ENCODE assay signal across 23 cellular contexts in the genomic region with DNA sequence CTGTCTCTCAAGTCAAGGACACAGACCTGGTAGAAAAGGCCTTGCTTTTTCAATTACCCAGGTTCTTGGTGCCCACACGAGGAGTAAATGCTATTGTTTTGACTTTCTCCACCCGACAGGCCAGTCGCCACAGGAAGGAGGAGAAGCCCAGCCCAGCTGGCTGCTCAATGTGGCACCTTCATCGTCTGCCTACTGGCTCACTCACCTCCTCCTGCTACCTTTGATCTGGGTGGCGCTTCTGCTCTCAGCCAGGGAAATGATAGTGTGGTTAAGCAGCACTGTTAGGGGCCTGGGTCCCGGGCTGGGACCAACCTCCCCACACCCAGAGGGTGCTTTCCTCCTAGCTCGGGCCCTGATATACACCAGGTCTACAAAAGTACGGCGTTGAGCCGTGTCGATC.
DNase-seq lines count a peak whose midpoint lies in the region; ATAC-seq and TF ChIP-seq lines count a peak whose summit lies in the region.
"Had no signal": no experiment of that assay in that cellular context is flagged by ENCODE, and none has a peak within 500 bp of the region (broad histone marks: within the 10 kb centered on the region; RNA-seq: fewer than 3 reads in every experiment).

No MANE protein-coding gene starts in this region.

- no peak overlapping the region for H3K4me3 Mint-ChIP-seq in activated T-cell treated with anti-CD3 and anti-CD28 coated beads, Interleukin-2, amount 50 U/mL, for 24 hours
- no peak overlapping the region for H3K4me3 Mint-ChIP-seq in CD8-positive, alpha-beta memory T cell
- peak overlapping the region in 9 of 10 donors; percentile 69 to 92 (median 74) for H3K4me3 Mint-ChIP-seq in naive thymus-derived CD8-positive, alpha-beta T cell

- ATAC-seq in naive thymus-derived CD8-positive, alpha-beta T cell, result peak; percentile 53 to 58
- ATAC-seq in HG03378 (IDR thresholded peaks at IDR 0.05; ENCODE audit: unreplicated experiment), result no peak
- ATAC-seq: K562, mucosa of descending colon had no signal

- H3K36me3 Mint-ChIP-seq in activated T-cell treated with anti-CD3 and anti-CD28 coated beads, Interleukin-2, amount 50 U/mL, for 24 hours (ENCODE audit: low read depth), result no peaks in the 10 kb centered on the region
- no peaks in the 10 kb centered on the region for H3K36me3 Mint-ChIP-seq in CD8-positive, alpha-beta memory T cell
- H3K36me3 Mint-ChIP-seq in naive thymus-derived CD8-positive, alpha-beta T cell, result no peaks in the 10 kb centered on the region

- POLR2A ChIA-PET in CD8-positive, alpha-beta memory T cell (lab: Charles Lee), result no interaction called here
- POLR2A ChIA-PET in naive thymus-derived CD8-positive, alpha-beta T cell (lab: Charles Lee), result no interaction called here

- H3K9me3 Mint-ChIP-seq in activated T-cell treated with anti-CD3 and anti-CD28 coated beads, Interleukin-2, amount 50 U/mL, for 24 hours, result no peaks in the 10 kb centered on the region
- H3K9me3 Mint-ChIP-seq in CD8-positive, alpha-beta memory T cell, result peaks cover 0 to 6% (median 0%) of the 10 kb centered on the region in 5 donors
- no peaks in the 10 kb centered on the region for H3K9me3 Mint-ChIP-seq in naive thymus-derived CD8-positive, alpha-beta T cell

- no peak overlapping the region for H3K27ac Mint-ChIP-seq in activated T-cell treated with anti-CD3 and anti-CD28 coated beads, Interleukin-2, amount 50 U/mL, for 24 hours
- peak overlapping the region in 1 of 8 donors; percentile 86 for H3K27ac Mint-ChIP-seq in CD8-positive, alpha-beta memory T cell
- peak overlapping the region in 9 of 10 donors; percentile 72 to 94 (median 83) for H3K27ac Mint-ChIP-seq in naive thymus-derived CD8-positive, alpha-beta T cell

- no peaks in the 10 kb centered on the region for H3K27me3 ChIP-seq in CD8-positive, alpha-beta memory T cell (ENCODE audit: insufficient read depth, low read length, poor library complexity, severe bottlenecking)
- H3K27me3 ChIP-seq: MG63, right atrium auricular region had no signal

- CTCF ChIA-PET in CD8-positive, alpha-beta memory T cell (lab: Charles Lee), result no interaction called here

- TF ChIP-seq CTCF in VCaP (conservative IDR thresholded peaks at IDR 0.05), result no peak

- H3K27ac ChIP-seq in CD8-positive, alpha-beta memory T cell (ENCODE audit: low read depth, low read length), result no peak overlapping the region
- H3K27ac ChIP-seq in VCaP, result peak overlapping the region; percentile 89
- H3K27ac ChIP-seq: right atrium auricular region, SK-N-MC had no signal

- H3K4me1 Mint-ChIP-seq in activated T-cell treated with anti-CD3 and anti-CD28 coated beads, Interleukin-2, amount 50 U/mL, for 24 hours (ENCODE audit: low read depth), result peaks cover 31% of the 10 kb centered on the region
- H3K4me1 Mint-ChIP-seq in CD8-positive, alpha-beta memory T cell, result peaks cover 7 to 12% (median 7%) of the 10 kb centered on the region in 3 donors
- peaks cover 26 to 51% (median 32%) of the 10 kb centered on the region in 4 donors for H3K4me1 Mint-ChIP-seq in naive thymus-derived CD8-positive, alpha-beta T cell

- peak overlapping the region; percentile 41 for H3K4me3 ChIP-seq in CD8-positive, alpha-beta memory T cell (ENCODE audit: low read length)
- H3K4me3 ChIP-seq: K562, MG63, mucosa of descending colon, right atrium auricular region, SK-N-MC, smooth muscle cell had no signal

- no peaks in the 10 kb centered on the region for H3K27me3 Mint-ChIP-seq in activated T-cell treated with anti-CD3 and anti-CD28 coated beads, Interleukin-2, amount 50 U/mL, for 24 hours
- H3K27me3 Mint-ChIP-seq in CD8-positive, alpha-beta memory T cell, result peaks cover 1 to 7% of the 10 kb centered on the region in 2 donors
- H3K27me3 Mint-ChIP-seq in naive thymus-derived CD8-positive, alpha-beta T cell, result peaks cover 0 to 2% (median 0%) of the 10 kb centered on the region in 5 donors

- peaks cover 22% of the 10 kb centered on the region for H3K4me1 ChIP-seq in CD8-positive, alpha-beta memory T cell (ENCODE audit: insufficient read depth, low read length)
- H3K4me1 ChIP-seq: Caco-2, right atrium auricular region had no signal

- DNase-seq in activated T-cell treated with anti-CD3 and anti-CD28 coated beads, Interleukin-2, amount 50 U/mL, for 1 hour, result peak; percentile 22
- no peak for DNase-seq in activated T-cell treated with anti-CD3 and anti-CD28 coated beads, Interleukin-2, amount 50 U/mL, for 24 hours
- DNase-seq in CD8-positive, alpha-beta memory T cell, result no peak
- DNase-seq in naive thymus-derived CD8-positive, alpha-beta T cell, result peak in 4 of 10 donors; percentile 3 to 33 (median 30)
- DNase-seq in NCI-H226 (no peak), NCI-H748 (lab: John Stamatoyannopoulos, UW; ENCODE audit: unreplicated experiment) (no peak)
- DNase-seq: activated effector memory CD4-positive, alpha-beta T cell treated with Interleukin-2 at 50 U/mL for 16 hours; amniotic stem cell; Caco-2; HCEC 1CT; MG63; mucosa of descending colon; NCI-H2029 treated with DMSO at 0.1 percent for 48 hours; NCI-H2227 treated with DMSO at 0.1 percent for 48 hours; OCI-M1; T-helper 2 cell; trophoblast cell had no signal

- no peaks in the 10 kb centered on the region for H3K9me3 ChIP-seq in CD8-positive, alpha-beta memory T cell (ENCODE audit: low read length)
- H3K9me3 ChIP-seq: Caco-2, MG63, right atrium auricular region had no signal

- no peaks in the 10 kb centered on the region for H3K36me3 ChIP-seq in CD8-positive, alpha-beta memory T cell (ENCODE audit: insufficient read depth, low read length)
- H3K36me3 ChIP-seq: MG63, right atrium auricular region had no signal

Comparison
In these comparisons a context has a peak if more than half of its experiments do, and no peak if none do; other contexts are left out.
1. H3K4me3 Mint-ChIP-seq: peak in naive thymus-derived CD8-positive, alpha-beta T cell (9 of 10); none in activated T-cell treated with anti-CD3 and anti-CD28 coated beads, Interleukin-2, amount 50 U/mL, for 24 hours (single experiment) and CD8-positive, alpha-beta memory T cell (0 of 7).